ENCODE assay signal across 1 cellular context in genomic region chr1:58363639-58364038, GRCh38.
TF ChIP-seq lines count a peak whose summit lies in the region.

No MANE protein-coding gene starts in this region.

TF ChIP-seq in GM23338, 12 proteins besides CTCF, POLR2A, EP300 and RAD21 (continued from another document):
- no peak for TF ChIP-seq ZNF462 (CRISPR knock-in tag; IDR thresholded peaks at IDR 0.05)
- TF ChIP-seq POLR2AphosphoS5 (IDR thresholded peaks at IDR 0.05; ENCODE audit: low read depth), result no peak
